8 cellular contexts compared by ENCODE assay signal in genomic region chr13:51804295-51805172, GRCh38. TPM values are rescaled to one million over a fixed set of nuclear protein-coding genes. Genes with fewer than 3 reads are reported as not detected.
A peak's percentile ranks its signal among the peaks of the same experiment; 100 is the strongest.
DNase-seq lines count a peak whose midpoint lies in the region; ATAC-seq and TF ChIP-seq lines count a peak whose summit lies in the region.

No MANE protein-coding gene starts in this region.

- POLR2A ChIA-PET in activated CD4-positive, alpha-beta T cell treated with anti-CD3 and anti-CD28 coated beads, Interleukin-2, amount 10 ng/mL, durations not matched to agents 7 days and 5 days (lab: Charles Lee): no interaction called here

- peak overlapping the region; percentile 23 for H3K4me2 ChIP-seq in neural cell (ENCODE audit: low read length)

- H2AFZ ChIP-seq in neural cell (ENCODE audit: low read depth, low read length): peak overlapping the region; percentile 36

- peak overlapping the region; percentile 91 for H3K27ac Mint-ChIP-seq in activated CD4-positive, alpha-beta T cell treated with anti-CD3 and anti-CD28 coated beads, Interleukin-2, amount 10 ng/mL, durations not matched to agents 7 days and 5 days

- TF ChIP-seq CTCF in epithelial cell of esophagus (IDR thresholded peaks at IDR 0.05; ENCODE audit: insufficient read depth, low read depth, low read length, missing control alignments) (no peak), neural cell (IDR thresholded peaks at IDR 0.05; ENCODE audit: poor library complexity, severe bottlenecking) (no peak)

- no peaks in the 10 kb centered on the region for H3K9me3 Mint-ChIP-seq in activated CD4-positive, alpha-beta T cell treated with anti-CD3 and anti-CD28 coated beads, Interleukin-2, amount 10 ng/mL, durations not matched to agents 7 days and 5 days

- no peaks in the 10 kb centered on the region for H3K79me2 ChIP-seq in neural cell (replicated peaks; ENCODE audit: insufficient read depth, low read length)

- H4K20me1 ChIP-seq in neural cell (ENCODE audit: insufficient read depth): no peaks in the 10 kb centered on the region

- no peaks in the 10 kb centered on the region for H3K36me3 ChIP-seq in neural cell (ENCODE audit: insufficient read depth, low read length)

- peak; percentile 77 for DNase-seq in Right ventricle myocardium inferior (ENCODE audit: missing footprints)
- DNase-seq in Right ventricle myocardium superior: no peak
- DNase-seq in activated CD4-positive, alpha-beta T cell treated with anti-CD3 and anti-CD28 coated beads, Interleukin-2, amount 10 ng/mL, durations not matched to agents 7 days and 5 days: peak; percentile 31
- no peak for DNase-seq in epithelial cell of esophagus (ENCODE audit: low read depth)
- DNase-seq in T1000 (lab: John Stamatoyannopoulos, UW): no peak
- DNase-seq in CD1c-positive myeloid dendritic cell (ENCODE audit: extremely low spot score): no peak
- no peak for DNase-seq in NCI-H2107 treated with DMSO at 0.1 percent for 48 hours (lab: John Stamatoyannopoulos, UW; ENCODE audit: unreplicated experiment)

- intact Hi-C loops in Right ventricle myocardium inferior (cut with DNase I) (loop anchor here (5.0 to 10.0 kb wide), 2 partner anchors 222 to 520 kb away; partner anchors contain the start of gene WDFY2), Right ventricle myocardium superior (cut with DNase I) (loop anchor here (5.0 to 10.0 kb wide), 2 partner anchors 220 to 352 kb away; partner anchors contain the start of genes INTS6 and WDFY2)

- ATAC-seq in Right ventricle myocardium inferior (no peak), Right ventricle myocardium superior (ENCODE audit: poor library complexity) (no peak)

- H3F3A ChIP-seq in neural cell (ENCODE audit: insufficient read depth, low read length, poor library complexity, severe bottlenecking): peaks cover 5% of the 10 kb centered on the region

- TF ChIP-seq RAD21 in neural cell (conservative IDR thresholded peaks at IDR 0.05): no peak

- no peak for TF ChIP-seq EP300 in neural cell (conservative IDR thresholded peaks at IDR 0.05; ENCODE audit: poor library complexity, severe bottlenecking)

- H3K27me3 ChIP-seq in neural cell (ENCODE audit: insufficient read depth, low read depth, low read length): no peaks in the 10 kb centered on the region

- no peaks in the 10 kb centered on the region for H3K9me3 ChIP-seq in neural cell (ENCODE audit: low read length)

- peaks cover 3% of the 10 kb centered on the region for H3K36me3 Mint-ChIP-seq in activated CD4-positive, alpha-beta T cell treated with anti-CD3 and anti-CD28 coated beads, Interleukin-2, amount 10 ng/mL, durations not matched to agents 7 days and 5 days (ENCODE audit: low read depth)

- H3K4me3 ChIP-seq in epithelial cell of esophagus (ENCODE audit: low read length): peak overlapping the region; percentile 72
- H3K4me3 ChIP-seq in neural cell (ENCODE audit: low read length): peak overlapping the region; percentile 75

- H3K4me3 Mint-ChIP-seq in activated CD4-positive, alpha-beta T cell treated with anti-CD3 and anti-CD28 coated beads, Interleukin-2, amount 10 ng/mL, durations not matched to agents 7 days and 5 days: peak overlapping the region; percentile 84

- H3K9me2 ChIP-seq in neural cell (ENCODE audit: insufficient read depth, low read length): no peaks in the 10 kb centered on the region

- H3K27me3 Mint-ChIP-seq in activated CD4-positive, alpha-beta T cell treated with anti-CD3 and anti-CD28 coated beads, Interleukin-2, amount 10 ng/mL, durations not matched to agents 7 days and 5 days: no peaks in the 10 kb centered on the region

- peaks cover 41% of the 10 kb centered on the region for H3K4me1 Mint-ChIP-seq in activated CD4-positive, alpha-beta T cell treated with anti-CD3 and anti-CD28 coated beads, Interleukin-2, amount 10 ng/mL, durations not matched to agents 7 days and 5 days

- peak overlapping the region; percentile 51 for H3K27ac ChIP-seq in neural cell (ENCODE audit: low read length)

- CTCF ChIA-PET in activated CD4-positive, alpha-beta T cell treated with anti-CD3 and anti-CD28 coated beads, Interleukin-2, amount 10 ng/mL, durations not matched to agents 7 days and 5 days (lab: Charles Lee): interaction anchor here (1.1 to 1.6 kb wide), 3 partner anchors 8 to 11 kb away, joined by 3 to 8 read pairs (median 6); no protein-coding TSS in a partner anchor

- peak overlapping the region; percentile 74 for H3K9ac ChIP-seq in neural cell (ENCODE audit: low read length)

TF ChIP-seq in neural cell, 6 proteins besides CTCF, POLR2A, EP300 and RAD21:
- TF ChIP-seq MXI1 (conservative IDR thresholded peaks at IDR 0.05; ENCODE audit: poor library complexity, severe bottlenecking): no peak
- TF ChIP-seq POLR2AphosphoS5 (IDR thresholded peaks at IDR 0.05): no peak
- no peak for TF ChIP-seq TAF1 (IDR thresholded peaks at IDR 0.05; ENCODE audit: low read depth)
- TF ChIP-seq EZH2 (IDR thresholded peaks at IDR 0.05; ENCODE audit: borderline replicate concordance, insufficient read depth, low read length, poor library complexity, severe bottlenecking): no peak
- no peak for TF ChIP-seq SMC3 (conservative IDR thresholded peaks at IDR 0.05; ENCODE audit: poor library complexity)
- TF ChIP-seq REST (IDR thresholded peaks at IDR 0.05; ENCODE audit: borderline replicate concordance): no peak
TF ChIP-seq in neural cell: peak in this region for 0.

RNA-seq across cellular contexts. Expression of gene DHRS12, which starts 0.6 kb away (rescaled TPM):
- total RNA-seq in Right ventricle myocardium inferior (10.2 TPM), Right ventricle myocardium superior (10.4 TPM)
- total RNA-seq in activated CD4-positive, alpha-beta T cell treated with anti-CD3 and anti-CD28 coated beads, Interleukin-2, amount 10 ng/mL, durations not matched to agents 7 days and 5 days: 1 to 10 TPM; 9.5 to 9.7 TPM
- polyA plus RNA-seq in neural cell: 2.9 and 4.4 TPM in 2 replicates
- 2.9 and 3.1 TPM in 2 replicates for polyA minus RNA-seq in neural cell

RNA-seq across cellular contexts. Expression of gene TMEM272, which starts 40.4 kb away (rescaled TPM):
- total RNA-seq in Right ventricle myocardium inferior: 0.49 TPM
- 0.38 TPM for total RNA-seq in Right ventricle myocardium superior
- total RNA-seq in activated CD4-positive, alpha-beta T cell treated with anti-CD3 and anti-CD28 coated beads, Interleukin-2, amount 10 ng/mL, durations not matched to agents 7 days and 5 days: 1 to 10 TPM; 1.3 to 1.5 TPM
- polyA plus RNA-seq in neural cell: 0.76 and 0.77 TPM in 2 replicates
- polyA minus RNA-seq in neural cell: 0.49 and 1.6 TPM in 2 replicates

RNA-seq across cellular contexts. Expression of gene CCDC70, which starts 57.2 kb away (rescaled TPM):
- total RNA-seq in Right ventricle myocardium inferior (not detected), Right ventricle myocardium superior (not detected)
- not detected for total RNA-seq in activated CD4-positive, alpha-beta T cell treated with anti-CD3 and anti-CD28 coated beads, Interleukin-2, amount 10 ng/mL, durations not matched to agents 7 days and 5 days
- not detected in 2 replicates for polyA plus RNA-seq in neural cell
- polyA minus RNA-seq in neural cell: not detected in 2 replicates

Comparison
In these comparisons a context has a peak if more than half of its experiments do, and no peak if none do; other contexts are left out.
1. DNase-seq: peak in Right ventricle myocardium inferior (single experiment) and activated CD4-positive, alpha-beta T cell treated with anti-CD3 and anti-CD28 coated beads, Interleukin-2, amount 10 ng/mL, durations not matched to agents 7 days and 5 days (single experiment); none in Right ventricle myocardium superior (single experiment), epithelial cell of esophagus (single experiment), T1000 (single experiment), CD1c-positive myeloid dendritic cell (single experiment) and NCI-H2107 treated with DMSO at 0.1 percent for 48 hours (single experiment).